Comparison of ENCODE assay signal across 20 cellular contexts in genomic region chr4:30835044-30835443, GRCh38.
DNase-seq lines count a peak whose midpoint lies in the region; ATAC-seq, FAIRE-seq and TF ChIP-seq lines count a peak whose summit lies in the region.
"Had no signal": no experiment of that assay in that cellular context is flagged by ENCODE, and none has a peak within 500 bp of the region (broad histone marks: within the 10 kb centered on the region; RNA-seq: fewer than 3 reads in every experiment).

No MANE protein-coding gene starts in this region.

- H3K23me2 ChIP-seq in H1 (ENCODE audit: low read depth, low read length) = no peaks in the 10 kb centered on the region

- H3K4me1 Mint-ChIP-seq in activated CD4-positive, alpha-beta memory T cell treated with anti-CD3 and anti-CD28 coated beads, Interleukin-2, amount 10 ng/mL, durations not matched to agents 7 days and 5 days = no peaks in the 10 kb centered on the region
- H3K4me1 Mint-ChIP-seq: CD4-positive, CD25-positive, alpha-beta regulatory T cell; CD8-positive, alpha-beta memory T cell had no signal

- H4K91ac ChIP-seq in IMR-90 (ENCODE audit: insufficient read depth, low read depth, low read length) (no peak overlapping the region), H1 (replicated peaks; ENCODE audit: insufficient read length, low read length) (no peak overlapping the region), neuronal stem cell (ENCODE audit: low read depth, low read length, poor library complexity) (no peak overlapping the region)

- intact Hi-C loops in IMR-90 (cut with micrococcal nuclease) = no loop called here

- H3K36me3 ChIP-seq in IMR-90 (ENCODE audit: control insufficient read depth, insufficient read depth, low read length) (no peaks in the 10 kb centered on the region), H1 (ENCODE audit: control insufficient read depth in 2 of 4, insufficient read depth in 4 of 4, low read length in 3 of 4) (no peaks in the 10 kb centered on the region), neuronal stem cell (replicated peaks in 1 of 2; ENCODE audit: control insufficient read depth in 2 of 2, insufficient read depth in 2 of 2, low read length in 2 of 2) (no peaks in the 10 kb centered on the region), HAP-1 (replicated peaks) (no peaks in the 10 kb centered on the region)
- H3K36me3 ChIP-seq: BE2C had no signal

- H3K18ac ChIP-seq in IMR-90 (ENCODE audit: low read depth, low read length) (no peak overlapping the region), H1 (ENCODE audit: extremely low read depth, low read length) (no peak overlapping the region; the same call in 1 of the 2 replicates), neuronal stem cell (ENCODE audit: low read length) (peak overlapping the region; percentile 70)

- no peak overlapping the region for H3K14ac ChIP-seq in IMR-90 (replicated peaks; ENCODE audit: low read depth, low read length)
- no peak overlapping the region for H3K14ac ChIP-seq in H1 (ENCODE audit: insufficient read length)
- peak overlapping the region; percentile 47 for H3K14ac ChIP-seq in neuronal stem cell (ENCODE audit: low read length)

- H3K27ac ChIP-seq in IMR-90 (ENCODE audit: insufficient read depth, low read length) (no peak overlapping the region), H1 (ENCODE audit: low read depth, low read length) (no peak overlapping the region), neuronal stem cell (replicated peaks; ENCODE audit: low read length) (no peak overlapping the region)

- DNase-seq in IMR-90 (no peak), H1 (ENCODE audit: low read depth in 1 of 2, low spot score in 2 of 2) (no peak), neuronal stem cell (ENCODE audit: low spot score) (no peak), GOT3 (lab: John Stamatoyannopoulos, UW) (no peak), HAP-1 (ENCODE audit: low spot score in 2 of 2) (no peak)
- no peak for DNase-seq in activated CD4-positive, alpha-beta memory T cell treated with anti-CD3 and anti-CD28 coated beads, Interleukin-2, amount 10 ng/mL, durations not matched to agents 7 days and 5 days
- DNase-seq: ACHN; BE2C; C1 segment of cervical spinal cord; CD4-positive, CD25-positive, alpha-beta regulatory T cell; CD8-positive, alpha-beta memory T cell; COR-L47; DMS 273 treated with DMSO at 0.1 percent for 48 hours; DMS53; DND-41; EL; H7 had no signal

- H3K23ac ChIP-seq in IMR-90 (ENCODE audit: low read depth, low read length) (no peak overlapping the region), H1 (ENCODE audit: insufficient read length) (no peak overlapping the region), neuronal stem cell (ENCODE audit: low read depth, low read length, poor library complexity) (no peak overlapping the region)

- TF ChIP-seq CTCF in IMR-90 (conservative IDR thresholded peaks at IDR 0.05; ENCODE audit: low read depth, low read length) = no peak
- TF ChIP-seq CTCF in H1 (IDR thresholded peaks at IDR 0.05; ENCODE audit: control extremely low read depth in 1 of 3, insufficient read depth in 1 of 3, low read depth in 1 of 3, low read length in 3 of 3) = no peak

- dilution Hi-C loops in IMR-90 (cut with HindIII; ENCODE audit: low sequenced_read_pairs, unreplicated experiment) = no loop called here

- ATAC-seq in IMR-90 (ENCODE audit: low read depth) = no peak
- ATAC-seq: GM12878 had no signal

- H3K4me3 Mint-ChIP-seq in activated CD4-positive, alpha-beta memory T cell treated with anti-CD3 and anti-CD28 coated beads, Interleukin-2, amount 10 ng/mL, durations not matched to agents 7 days and 5 days = no peak overlapping the region
- H3K4me3 Mint-ChIP-seq: CD4-positive, CD25-positive, alpha-beta regulatory T cell; CD8-positive, alpha-beta memory T cell had no signal

- peaks cover 3% of the 10 kb centered on the region for H3K4me1 ChIP-seq in IMR-90 (ENCODE audit: control insufficient read depth, insufficient read depth, low read length)
- peaks cover 0 to 9% (median 2%) of the 10 kb centered on the region in 4 experiments; a peak in 2 of 7 replicates for H3K4me1 ChIP-seq in H1 (replicated peaks in 1 of 4; ENCODE audit: control insufficient read depth in 3 of 4, insufficient read depth in 4 of 4, low read length in 3 of 4)
- peaks cover 6 to 10% of the 10 kb centered on the region in 2 donors for H3K4me1 ChIP-seq in neuronal stem cell (ENCODE audit: control insufficient read depth in 2 of 2, insufficient read depth in 1 of 2, low read depth in 1 of 2, low read length in 2 of 2)
- H3K4me1 ChIP-seq in HAP-1 = peaks cover 33% of the 10 kb centered on the region

- POLR2A ChIA-PET in IMR-90 (lab: Charles Lee; ENCODE audit: unreplicated experiment) = no interaction called here
- POLR2A ChIA-PET in H1 (lab: Charles Lee; ENCODE audit: partially characterized antibody) = no interaction called here
- POLR2A ChIA-PET in activated CD4-positive, alpha-beta memory T cell treated with anti-CD3 and anti-CD28 coated beads, Interleukin-2, amount 10 ng/mL, durations not matched to agents 7 days and 5 days (lab: Charles Lee) = no interaction called here

- no peaks in the 10 kb centered on the region for H3K36me3 Mint-ChIP-seq in activated CD4-positive, alpha-beta memory T cell treated with anti-CD3 and anti-CD28 coated beads, Interleukin-2, amount 10 ng/mL, durations not matched to agents 7 days and 5 days (ENCODE audit: low read depth)
- H3K36me3 Mint-ChIP-seq: CD4-positive, CD25-positive, alpha-beta regulatory T cell; CD8-positive, alpha-beta memory T cell had no signal

- no peak overlapping the region for H3K4me3 ChIP-seq in IMR-90 (ENCODE audit: insufficient read depth, low read depth, low read length)
- no peak overlapping the region for H3K4me3 ChIP-seq in H1 (ENCODE audit: extremely low read depth in 1 of 4, insufficient read depth in 2 of 4, low read depth in 3 of 4, low read length in 4 of 4)
- no peak overlapping the region for H3K4me3 ChIP-seq in neuronal stem cell (ENCODE audit: low read length in 2 of 2)
- no peak overlapping the region for H3K4me3 ChIP-seq in HAP-1
- H3K4me3 ChIP-seq: GM12878 had no signal

- H2AK5ac ChIP-seq in IMR-90 (ENCODE audit: low read depth, low read length) (no peak overlapping the region), H1 (ENCODE audit: low read depth, low read length) (no peak overlapping the region), neuronal stem cell (ENCODE audit: low read depth, low read length) (no peak overlapping the region)

- H3K9me3 ChIP-seq in IMR-90 (ENCODE audit: control insufficient read depth, insufficient read depth, low read length) (no peaks in the 10 kb centered on the region), H1 (ENCODE audit: insufficient read depth in 2 of 2, low read depth in 1 of 2, low read length in 1 of 2) (no peaks in the 10 kb centered on the region), neuronal stem cell (replicated peaks in 1 of 2; ENCODE audit: control insufficient read depth in 2 of 2, insufficient read depth in 1 of 2, low read depth in 1 of 2, low read length in 2 of 2) (no peaks in the 10 kb centered on the region), HAP-1 (no peaks in the 10 kb centered on the region)
- H3K9me3 ChIP-seq: BE2C had no signal

- H4K8ac ChIP-seq in IMR-90 (ENCODE audit: low read depth in 2 of 2, low read length in 2 of 2) (no peak overlapping the region), H1 (ENCODE audit: extremely low read depth, insufficient read depth, low read length) (no peak overlapping the region), neuronal stem cell (ENCODE audit: low read depth, low read length) (no peak overlapping the region)

- H4K20me1 ChIP-seq in IMR-90 (ENCODE audit: insufficient read depth, low read length) = no peaks in the 10 kb centered on the region
- no peaks in the 10 kb centered on the region for H4K20me1 ChIP-seq in H1 (replicated peaks in 1 of 2; ENCODE audit: control insufficient read depth in 1 of 2, insufficient read depth in 2 of 2, low read length in 2 of 2)

- CTCF ChIA-PET in IMR-90 (lab: Yijun Ruan, JAX) (no interaction called here), H1 (lab: Charles Lee; ENCODE audit: partially characterized antibody) (interaction anchor here (0.6 kb wide), 3 partner anchors 150 to 678 kb away, joined by 3 to 5 read pairs (median 4); no protein-coding TSS in a partner anchor)
- CTCF ChIA-PET in activated CD4-positive, alpha-beta memory T cell treated with anti-CD3 and anti-CD28 coated beads, Interleukin-2, amount 10 ng/mL, durations not matched to agents 7 days and 5 days (lab: Charles Lee) = no interaction called here

- H3K4me2 ChIP-seq in IMR-90 (ENCODE audit: low read depth, low read length) (no peak overlapping the region), H1 (ENCODE audit: insufficient read depth in 1 of 2, low read depth in 2 of 2, low read length in 2 of 2) (no peak overlapping the region), neuronal stem cell (ENCODE audit: insufficient read depth, low read length, poor library complexity, severe bottlenecking) (no peak overlapping the region)

- H2BK15ac ChIP-seq in IMR-90 (ENCODE audit: low read depth, low read length) (no peak overlapping the region), H1 (ENCODE audit: low read length) (no peak overlapping the region), neuronal stem cell (ENCODE audit: low read length) (no peak overlapping the region)

- no peaks in the 10 kb centered on the region for H3K79me1 ChIP-seq in IMR-90 (ENCODE audit: low read depth in 1 of 2, low read length in 2 of 2)
- H3K79me1 ChIP-seq in H1 (ENCODE audit: low read depth, low read length) = no peaks in the 10 kb centered on the region
- H3K79me1 ChIP-seq in neuronal stem cell (ENCODE audit: low read depth, low read length) = no peaks in the 10 kb centered on the region

- H3K79me2 ChIP-seq in H1 (ENCODE audit: control insufficient read depth in 1 of 2, insufficient read depth in 2 of 2, low read length in 2 of 2) = no peaks in the 10 kb centered on the region

- H2AFZ ChIP-seq in IMR-90 (replicated peaks; ENCODE audit: low read length, poor library complexity) (no peak overlapping the region), H1 (ENCODE audit: low read length) (no peak overlapping the region), neuronal stem cell (ENCODE audit: low read length) (no peak overlapping the region)

- BruUV-seq in IMR-90 (replicated peaks; lab: Mats Ljungman, UMichigan) = no TSS peak

- FAIRE-seq in H1 (lab: Jason Lieb, UNC) = no peak
- FAIRE-seq: A204.1, GM12878, GM19239 had no signal

- in situ Hi-C loops in IMR-90 (cut with MboI; ENCODE audit: low sequenced_read_pairs) (no loop called here), HAP-1 (cut with MboI; ENCODE audit: low sequenced_read_pairs) (no loop called here)

- no peak for TF ChIP-seq EP300 in H1 (IDR thresholded peaks at IDR 0.05; ENCODE audit: borderline replicate concordance in 1 of 2, low read depth in 2 of 2, low read length in 2 of 2)

- TF ChIP-seq POLR2A in IMR-90 (IDR thresholded peaks at IDR 0.05; ENCODE audit: low read depth, low read length) (no peak), H1 (IDR thresholded peaks at IDR 0.05; ENCODE audit: control extremely low read depth in 1 of 2, low read depth in 2 of 2, low read length in 2 of 2) (no peak)

- H2BK5ac ChIP-seq in IMR-90 (ENCODE audit: low read depth, low read length, poor library complexity, severe bottlenecking) = no peak overlapping the region
- H2BK5ac ChIP-seq in H1 (ENCODE audit: low read depth, low read length) = no peak overlapping the region
- no peak overlapping the region for H2BK5ac ChIP-seq in neuronal stem cell (ENCODE audit: low read length)

- H3K9ac ChIP-seq in IMR-90 (ENCODE audit: low read depth, low read length) = no peak overlapping the region
- no peak overlapping the region for H3K9ac ChIP-seq in H1 (replicated peaks in 1 of 4; ENCODE audit: extremely low read depth in 1 of 4, low read depth in 3 of 4, low read length in 3 of 4)
- H3K9ac ChIP-seq in neuronal stem cell (ENCODE audit: low read depth, low read length, poor library complexity) = no peak overlapping the region

- H3K27me3 Mint-ChIP-seq in activated CD4-positive, alpha-beta memory T cell treated with anti-CD3 and anti-CD28 coated beads, Interleukin-2, amount 10 ng/mL, durations not matched to agents 7 days and 5 days = no peaks in the 10 kb centered on the region
- H3K27me3 Mint-ChIP-seq: CD4-positive, CD25-positive, alpha-beta regulatory T cell; CD8-positive, alpha-beta memory T cell had no signal

- H3K27me3 ChIP-seq in IMR-90 (ENCODE audit: control insufficient read depth, insufficient read depth, low read length) (no peaks in the 10 kb centered on the region), H1 (replicated peaks in 1 of 4; ENCODE audit: control insufficient read depth in 3 of 4, extremely low read depth in 1 of 4, insufficient read depth in 3 of 4, low read length in 3 of 4) (no peaks in the 10 kb centered on the region), neuronal stem cell (ENCODE audit: control insufficient read depth in 3 of 3, insufficient read depth in 3 of 3, low read depth in 1 of 3, low read length in 3 of 3) (no peaks in the 10 kb centered on the region), HAP-1 (ENCODE audit: low read depth) (no peaks in the 10 kb centered on the region)
- H3K27me3 ChIP-seq: BE2C had no signal

- no CpG with 5 or more reads among the region's 11 CpGs for WGBS in IMR-90 (ENCODE audit: extremely low coverage in 2 of 2, insufficient read length in 1 of 2), 2 experiments
- WGBS in H1 (ENCODE audit: extremely low coverage in 1 of 2, insufficient coverage in 1 of 2, insufficient read length in 1 of 2, insufficient replicate concordance in 2 of 2, low coverage in 1 of 2, low lambda C conversion rate in 2 of 2, missing lambda C conversion rate in 1 of 2), 2 experiments = 72% methylated on average over 11 of the region's 11 CpGs; no CpG with 5 or more reads in 1 of the 2 experiments
- WGBS in neuronal stem cell (ENCODE audit: extremely low coverage in 2 of 2, insufficient read length in 2 of 2, insufficient replicate concordance in 1 of 2), 2 donors = no CpG with 5 or more reads among the region's 11 CpGs

- H3K27ac Mint-ChIP-seq in activated CD4-positive, alpha-beta memory T cell treated with anti-CD3 and anti-CD28 coated beads, Interleukin-2, amount 10 ng/mL, durations not matched to agents 7 days and 5 days = no peak overlapping the region
- H3K27ac Mint-ChIP-seq: CD4-positive, CD25-positive, alpha-beta regulatory T cell; CD8-positive, alpha-beta memory T cell had no signal

- H3K9me3 Mint-ChIP-seq in activated CD4-positive, alpha-beta memory T cell treated with anti-CD3 and anti-CD28 coated beads, Interleukin-2, amount 10 ng/mL, durations not matched to agents 7 days and 5 days = no peaks in the 10 kb centered on the region

- no peaks in the 10 kb centered on the region for H3K9me1 ChIP-seq in IMR-90 (ENCODE audit: insufficient read depth, low read length)

- H2BK120ac ChIP-seq in IMR-90 (ENCODE audit: low read depth, low read length) (no peak overlapping the region), H1 (replicated peaks; ENCODE audit: low read depth, low read length) (no peak overlapping the region), neuronal stem cell (ENCODE audit: low read depth, low read length) (no peak overlapping the region)

- H3K4ac ChIP-seq in IMR-90 (ENCODE audit: low read depth, low read length) (no peak overlapping the region), H1 (replicated peaks; ENCODE audit: insufficient read length, low read depth, low read length) (no peak overlapping the region), neuronal stem cell (ENCODE audit: low read length) (no peak overlapping the region)

- TF ChIP-seq RAD21 in IMR-90 (IDR thresholded peaks at IDR 0.05; ENCODE audit: low read length) (no peak), H1 (IDR thresholded peaks at IDR 0.05 in 1 of 2, conservative IDR thresholded peaks at IDR 0.05 in 1 of 2; ENCODE audit: low read depth in 2 of 2, low read length in 2 of 2) (no peak)

- no peak overlapping the region for H2AK9ac ChIP-seq in IMR-90 (replicated peaks; ENCODE audit: low read depth, low read length, poor library complexity)

- H3K56ac ChIP-seq in IMR-90 (ENCODE audit: extremely low read depth, insufficient read depth, low read length) (no peak overlapping the region), H1 (replicated peaks; ENCODE audit: insufficient read length, low read depth, low read length) (no peak overlapping the region)

- H2BK20ac ChIP-seq in IMR-90 (ENCODE audit: low read depth, low read length) (no peak overlapping the region), H1 (ENCODE audit: low read length) (no peak overlapping the region)

- H4K5ac ChIP-seq in IMR-90 (ENCODE audit: low read depth, low read length) (no peak overlapping the region), H1 (ENCODE audit: insufficient read length, low read depth, low read length) (no peak overlapping the region)

- H2BK12ac ChIP-seq in H1 (ENCODE audit: low read depth, low read length) (no peak overlapping the region), neuronal stem cell (ENCODE audit: low read length) (no peak overlapping the region)
